11 cellular contexts compared by ENCODE assay signal in genomic region chr5:78611161-78611605, GRCh38. TPM values are rescaled to one million over a fixed set of nuclear protein-coding genes. Genes with fewer than 3 reads are reported as not detected.
DNase-seq lines count a peak whose midpoint lies in the region; ATAC-seq and TF ChIP-seq lines count a peak whose summit lies in the region.
"Had no signal": no experiment of that assay in that cellular context is flagged by ENCODE, and none has a peak within 500 bp of the region (broad histone marks: within the 10 kb centered on the region; RNA-seq: fewer than 3 reads in every experiment).

No MANE protein-coding gene starts in this region.

- H3K4me3 ChIP-seq in breast epithelium: no peak overlapping the region
- H3K4me3 ChIP-seq in fibroblast of lung (replicated peaks in 1 of 4; ENCODE audit: control extremely low read depth in 1 of 4, insufficient read depth in 1 of 4, low read depth in 3 of 4, low read length in 4 of 4): no peak overlapping the region
- no peak overlapping the region for H3K4me3 ChIP-seq in muscle layer of colon (ENCODE audit: low read depth in 1 of 2, low read length in 2 of 2)
- no peak overlapping the region for H3K4me3 ChIP-seq in uterus

- no peaks in the 10 kb centered on the region for H3K79me2 ChIP-seq in fibroblast of lung (ENCODE audit: control insufficient read depth, insufficient read depth, low read length)

- DNase-seq in breast epithelium (ENCODE audit: low spot score in 2 of 2) (no peak), MCF 10A (ENCODE audit: unreplicated experiment) (no peak), fibroblast of lung (ENCODE audit: low read depth in 2 of 2) (peak in 1 of 2 donors; percentile 47), uterus (no peak)
- no peak for DNase-seq in activated naive CD8-positive, alpha-beta T cell treated with anti-CD3 and anti-CD28 coated beads for 36 hours
- DNase-seq: activated T-cell treated with anti-CD3 and anti-CD28 coated beads, Interleukin-2, amount 50 U/mL, for 4 hours; NCI-H2029; PC-3 had no signal

- no peak overlapping the region for H3K27ac Mint-ChIP-seq in MCF 10A (ENCODE audit: low read depth, unreplicated experiment)
- no peak overlapping the region for H3K27ac Mint-ChIP-seq in activated naive CD8-positive, alpha-beta T cell treated with anti-CD3 and anti-CD28 coated beads for 36 hours
- H3K27ac Mint-ChIP-seq in activated T-helper 17 cell treated with anti-CD3 and anti-CD28 coated beads, Interleukin-2, amount 50 U/mL, for 72 hours: no peak overlapping the region

- TF ChIP-seq POLR2A in breast epithelium (IDR thresholded peaks at IDR 0.05) (no peak), uterus (IDR thresholded peaks at IDR 0.05) (no peak)

- ATAC-seq in HG03097 (IDR thresholded peaks at IDR 0.05; ENCODE audit: low FRiP score, unreplicated experiment): no peak
- no peak for ATAC-seq in activated T-helper 17 cell treated with anti-CD3 and anti-CD28 coated beads, Interleukin-2, amount 50 U/mL, for 72 hours (replicated peaks)
- ATAC-seq: activated T-cell treated with anti-CD3 and anti-CD28 coated beads, Interleukin-2, amount 50 U/mL, for 4 hours; PC-3 had no signal

- H3K36me3 Mint-ChIP-seq in MCF 10A (ENCODE audit: insufficient read depth, unreplicated experiment): peaks cover 23% of the 10 kb centered on the region
- no peaks in the 10 kb centered on the region for H3K36me3 Mint-ChIP-seq in activated naive CD8-positive, alpha-beta T cell treated with anti-CD3 and anti-CD28 coated beads for 36 hours
- H3K36me3 Mint-ChIP-seq in activated T-helper 17 cell treated with anti-CD3 and anti-CD28 coated beads, Interleukin-2, amount 50 U/mL, for 72 hours (ENCODE audit: low read depth): no peaks in the 10 kb centered on the region

- peaks cover 20% of the 10 kb centered on the region for H3K4me1 Mint-ChIP-seq in MCF 10A (ENCODE audit: insufficient read depth, unreplicated experiment)
- no peaks in the 10 kb centered on the region for H3K4me1 Mint-ChIP-seq in activated naive CD8-positive, alpha-beta T cell treated with anti-CD3 and anti-CD28 coated beads for 36 hours
- H3K4me1 Mint-ChIP-seq in activated T-helper 17 cell treated with anti-CD3 and anti-CD28 coated beads, Interleukin-2, amount 50 U/mL, for 72 hours: no peaks in the 10 kb centered on the region

- H3K4me1 ChIP-seq in breast epithelium: no peaks in the 10 kb centered on the region
- H3K4me1 ChIP-seq in fibroblast of lung (ENCODE audit: control insufficient read depth, extremely low read depth, insufficient read depth, low read length): peaks cover 13% of the 10 kb centered on the region
- peaks cover 78% of the 10 kb centered on the region for H3K4me1 ChIP-seq in muscle layer of colon (ENCODE audit: insufficient read depth, low read length)
- H3K4me1 ChIP-seq in uterus: peaks cover 6 to 12% of the 10 kb centered on the region in 2 donors

- H3K9me3 ChIP-seq in breast epithelium (no peaks in the 10 kb centered on the region), fibroblast of lung (ENCODE audit: control insufficient read depth, insufficient read depth, low read depth, low read length) (no peaks in the 10 kb centered on the region), muscle layer of colon (ENCODE audit: low read length) (no peaks in the 10 kb centered on the region), uterus (no peaks in the 10 kb centered on the region)

- H2AFZ ChIP-seq in fibroblast of lung (ENCODE audit: low read length): no peak overlapping the region

- POLR2A ChIA-PET in MCF 10A (lab: Yijun Ruan, JAX): interaction anchor here (1.3 kb wide), 1 partner anchor 11 kb away, joined by 7 read pairs; no protein-coding TSS in a partner anchor

- H3K36me3 ChIP-seq in breast epithelium (no peaks in the 10 kb centered on the region), fibroblast of lung (ENCODE audit: control insufficient read depth, insufficient read depth, low read length) (no peaks in the 10 kb centered on the region), muscle layer of colon (ENCODE audit: insufficient read depth, low read length) (no peaks in the 10 kb centered on the region), uterus (no peaks in the 10 kb centered on the region)

- H3K9me3 Mint-ChIP-seq in MCF 10A (ENCODE audit: unreplicated experiment): no peaks in the 10 kb centered on the region
- H3K9me3 Mint-ChIP-seq in activated naive CD8-positive, alpha-beta T cell treated with anti-CD3 and anti-CD28 coated beads for 36 hours: no peaks in the 10 kb centered on the region
- H3K9me3 Mint-ChIP-seq in activated T-helper 17 cell treated with anti-CD3 and anti-CD28 coated beads, Interleukin-2, amount 50 U/mL, for 72 hours: no peaks in the 10 kb centered on the region
- H3K9me3 Mint-ChIP-seq: activated T-cell treated with anti-CD3 and anti-CD28 coated beads, Interleukin-2, amount 50 U/mL, for 4 hours had no signal

- no peaks in the 10 kb centered on the region for H3K27me3 Mint-ChIP-seq in MCF 10A (ENCODE audit: insufficient read depth, unreplicated experiment)
- peaks cover 6% of the 10 kb centered on the region for H3K27me3 Mint-ChIP-seq in activated naive CD8-positive, alpha-beta T cell treated with anti-CD3 and anti-CD28 coated beads for 36 hours
- H3K27me3 Mint-ChIP-seq in activated T-helper 17 cell treated with anti-CD3 and anti-CD28 coated beads, Interleukin-2, amount 50 U/mL, for 72 hours: peaks cover 5% of the 10 kb centered on the region

- H3K27me3 ChIP-seq in breast epithelium (no peaks in the 10 kb centered on the region), fibroblast of lung (ENCODE audit: control insufficient read depth, insufficient read depth, low read length) (no peaks in the 10 kb centered on the region), muscle layer of colon (ENCODE audit: control insufficient read depth in 1 of 2, insufficient read depth in 2 of 2, low read length in 2 of 2) (no peaks in the 10 kb centered on the region), uterus (no peaks in the 10 kb centered on the region)

- CTCF ChIA-PET in MCF 10A (lab: Yijun Ruan, JAX): no interaction called here

- H3K4me3 Mint-ChIP-seq in MCF 10A (ENCODE audit: unreplicated experiment): no peak overlapping the region
- H3K4me3 Mint-ChIP-seq in activated naive CD8-positive, alpha-beta T cell treated with anti-CD3 and anti-CD28 coated beads for 36 hours: no peak overlapping the region
- no peak overlapping the region for H3K4me3 Mint-ChIP-seq in activated T-helper 17 cell treated with anti-CD3 and anti-CD28 coated beads, Interleukin-2, amount 50 U/mL, for 72 hours
- H3K4me3 Mint-ChIP-seq: activated T-cell treated with anti-CD3 and anti-CD28 coated beads, Interleukin-2, amount 50 U/mL, for 4 hours had no signal

- H3K4me2 ChIP-seq in fibroblast of lung (ENCODE audit: extremely low read depth, insufficient read depth, low read length): peak overlapping the region; percentile 23

- no TSS peak for BruUV-seq in MCF 10A (replicated peaks; lab: Mats Ljungman, UMichigan)

- intact Hi-C loops in breast epithelium (cut with DNase I; ENCODE audit: low total_unique reads): no loop called here
- intact Hi-C loops in MCF 10A (cut with micrococcal nuclease): no loop called here
- intact Hi-C loops in uterus (cut with DNase I; ENCODE audit: low total_unique reads): no loop called here

- no peak for TF ChIP-seq CTCF in breast epithelium (IDR thresholded peaks at IDR 0.05)
- TF ChIP-seq CTCF in MCF 10A (IDR thresholded peaks at IDR 0.05; ENCODE audit: unreplicated experiment): no peak
- TF ChIP-seq CTCF in fibroblast of lung (conservative IDR thresholded peaks at IDR 0.05 in 1 of 2, IDR thresholded peaks at IDR 0.05 in 1 of 2; ENCODE audit: low read depth in 1 of 2, low read length in 2 of 2): no peak
- no peak for TF ChIP-seq CTCF in uterus (IDR thresholded peaks at IDR 0.05)

- H3K9ac ChIP-seq in fibroblast of lung (ENCODE audit: insufficient read depth, low read length): no peak overlapping the region
- peak overlapping the region; percentile 37 for H3K9ac ChIP-seq in muscle layer of colon (ENCODE audit: low read length)

- no peaks in the 10 kb centered on the region for H4K20me1 ChIP-seq in fibroblast of lung (ENCODE audit: control insufficient read depth, extremely low read depth, insufficient read depth, low read length)

- H3K27ac ChIP-seq in breast epithelium (peak overlapping the region; percentile 35 to 78), fibroblast of lung (ENCODE audit: insufficient read depth, low read length) (no peak overlapping the region), muscle layer of colon (ENCODE audit: low read depth, low read length) (peak overlapping the region; percentile 52), uterus (peak overlapping the region; percentile 76 to 84)

RNA-seq across cellular contexts. Expression of gene LHFPL2, which starts 37.4 kb away (rescaled TPM):
- 10 to 100 TPM; 36.8 to 61.8 (median 41.3) TPM for total RNA-seq in breast epithelium
- total RNA-seq in MCF 10A (2022): 45.9 and 93.3 TPM in 2 replicates
- 38.8 and 51.4 TPM in 2 replicates for total RNA-seq in fibroblast of lung
- 13.7 and 27.4 TPM in 2 replicates for polyA plus RNA-seq in fibroblast of lung
- polyA plus RNA-seq in fibroblast of lung (2012): 14.6 and 32.5 TPM in 2 replicates
- 13.7 and 57.6 TPM in 2 replicates for polyA minus RNA-seq in fibroblast of lung (ENCODE audit: low replicate concordance)
- 100 to 1,000 TPM in 1 of 4 donors, 10 to 100 TPM in 3; 14.7 to 127 (median 28.0) TPM for total RNA-seq in uterus
- under 1 TPM; 0.12 to 0.40 TPM for total RNA-seq in activated naive CD8-positive, alpha-beta T cell treated with anti-CD3 and anti-CD28 coated beads for 36 hours
- total RNA-seq in activated T-helper 17 cell treated with anti-CD3 and anti-CD28 coated beads, Interleukin-2, amount 50 U/mL, for 72 hours: under 1 TPM; 0.05 to 0.95 TPM

Comparison
In these comparisons a context has a peak if more than half of its experiments do, and no peak if none do; other contexts are left out.
1. RNA of gene LHFPL2, which starts 37.4 kb away (total RNA-seq): 38.8 to 51.4 TPM in fibroblast of lung, 45.9 to 93.3 TPM in MCF 10A, 36.8 to 61.8 TPM in breast epithelium and 14.7 to 127 TPM in uterus; 0.05 to 0.95 TPM in activated T-helper 17 cell treated with anti-CD3 and anti-CD28 coated beads, Interleukin-2, amount 50 U/mL, for 72 hours and 0.12 to 0.40 TPM in activated naive CD8-positive, alpha-beta T cell treated with anti-CD3 and anti-CD28 coated beads for 36 hours; every median in the first group is over 4 times any median in the second.